Comparison of ENCODE assay signal across 18 cellular contexts in the genomic region with DNA sequence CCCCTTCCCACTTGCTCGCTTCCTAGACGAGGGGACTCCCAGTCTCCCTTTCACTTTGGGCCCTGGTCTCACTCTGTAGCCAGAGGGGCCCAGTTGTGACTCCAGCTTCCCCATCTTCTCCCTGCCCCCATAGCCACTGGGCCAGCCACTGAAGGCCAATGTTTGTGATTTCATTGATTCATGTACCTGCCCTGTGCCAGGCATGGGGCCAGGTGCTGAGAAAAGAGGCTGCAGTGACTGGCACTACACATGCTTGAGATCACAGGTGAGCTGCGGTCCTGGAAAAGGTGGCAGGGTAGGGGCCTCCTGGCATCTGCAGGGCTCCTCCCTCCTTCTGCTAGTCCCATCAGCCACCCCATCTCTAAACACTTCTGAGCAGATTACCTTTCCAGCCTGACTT.
"Had no signal": no experiment of that assay in that cellular context is flagged by ENCODE, and none has a peak within 500 bp of the region (broad histone marks: within the 10 kb centered on the region; RNA-seq: fewer than 3 reads in every experiment).

No MANE protein-coding gene starts in this region.

- H3K36me3 ChIP-seq: esophagus muscularis mucosa, gastrocnemius medialis, tibial nerve, upper lobe of right lung, vagina had no signal

- ATAC-seq: effector memory CD8-positive, alpha-beta T cell; gastrocnemius medialis; right cardiac atrium; stimulated activated naive B cell treated with anti-CD40 and anti-IgM and Interleukin-4, amounts not matched to agents 10 μg/mL and 1 μg/mL and 100 μg/mL, for 72 hours; stimulated activated naive CD8-positive, alpha-beta T cell treated with anti-CD3 and anti-CD28 coated beads, Interleukin-15, amount 100 ng/mL, for 72 hours; upper lobe of right lung had no signal

- H3K9me3 Mint-ChIP-seq: dendritic cell treated with granulocyte-macrophage colony-stimulating factor and Interleukin-4, amounts not matched to agents 40 ng/mL and 50 ng/mL, for 4 days; effector memory CD8-positive, alpha-beta T cell; stimulated activated naive B cell treated with anti-CD40 and anti-IgM and Interleukin-4, amounts not matched to agents 10 μg/mL and 1 μg/mL and 100 μg/mL, for 72 hours; stimulated activated naive CD8-positive, alpha-beta T cell treated with anti-CD3 and anti-CD28 coated beads, Interleukin-15, amount 100 ng/mL, for 72 hours had no signal

- H3K27me3 ChIP-seq: esophagus muscularis mucosa, gastrocnemius medialis, testis, tibial nerve, upper lobe of right lung, vagina had no signal

- H3K4me3 ChIP-seq: esophagus muscularis mucosa, gastrocnemius medialis, testis, tibial nerve, upper lobe of right lung, vagina had no signal

- H3K9me3 ChIP-seq: esophagus muscularis mucosa, gastrocnemius medialis, testis, tibial nerve, upper lobe of right lung, vagina had no signal

- H3K27ac Mint-ChIP-seq: dendritic cell treated with granulocyte-macrophage colony-stimulating factor and Interleukin-4, amounts not matched to agents 40 ng/mL and 50 ng/mL, for 4 days; effector memory CD8-positive, alpha-beta T cell; naive B cell; stimulated activated naive B cell treated with anti-CD40 and anti-IgM and Interleukin-4, amounts not matched to agents 10 μg/mL and 1 μg/mL and 100 μg/mL, for 72 hours had no signal

- H3K4me1 Mint-ChIP-seq: naive B cell; stimulated activated naive B cell treated with anti-CD40 and anti-IgM and Interleukin-4, amounts not matched to agents 10 μg/mL and 1 μg/mL and 100 μg/mL, for 72 hours; stimulated activated naive CD8-positive, alpha-beta T cell treated with anti-CD3 and anti-CD28 coated beads, Interleukin-15, amount 100 ng/mL, for 72 hours had no signal

- H3K4me1 ChIP-seq: gastrocnemius medialis, testis, tibial nerve, upper lobe of right lung had no signal

- H3K36me3 Mint-ChIP-seq: naive B cell; stimulated activated naive B cell treated with anti-CD40 and anti-IgM and Interleukin-4, amounts not matched to agents 10 μg/mL and 1 μg/mL and 100 μg/mL, for 72 hours had no signal

- H3K27ac ChIP-seq: epithelial cell of prostate, esophagus muscularis mucosa, gastrocnemius medialis, testis, tibial nerve, upper lobe of right lung, vagina had no signal

- H3K27me3 Mint-ChIP-seq: dendritic cell treated with granulocyte-macrophage colony-stimulating factor and Interleukin-4, amounts not matched to agents 40 ng/mL and 50 ng/mL, for 4 days had no signal

- DNase-seq: effector memory CD8-positive, alpha-beta T cell; gastrocnemius medialis; islet precursor cell; midbrain; naive B cell; right cardiac atrium; stimulated activated CD4-positive, alpha-beta T cell treated with anti-CD3 and anti-CD28 coated beads, Interleukin-15, amount 100 ng/mL, for 24 hours; stimulated activated CD4-positive, alpha-beta T cell treated with anti-CD3 and anti-CD28 coated beads, Interleukin-2, amount 100 ng/mL, for 24 hours; stimulated activated CD4-positive, alpha-beta T cell treated with anti-CD3 and anti-CD28 coated beads, Interleukin-4, amount 100 ng/mL, for 4 hours; stimulated activated naive B cell treated with anti-CD40 and anti-IgM and Interleukin-4, amounts not matched to agents 10 μg/mL and 1 μg/mL and 100 μg/mL, for 72 hours; stimulated activated naive CD8-positive, alpha-beta T cell treated with anti-CD3 and anti-CD28 coated beads, Interleukin-15, amount 100 ng/mL, for 72 hours; testis had no signal

- H3K4me3 Mint-ChIP-seq: dendritic cell treated with granulocyte-macrophage colony-stimulating factor and Interleukin-4, amounts not matched to agents 40 ng/mL and 50 ng/mL, for 4 days; effector memory CD8-positive, alpha-beta T cell; naive B cell; stimulated activated naive B cell treated with anti-CD40 and anti-IgM and Interleukin-4, amounts not matched to agents 10 μg/mL and 1 μg/mL and 100 μg/mL, for 72 hours; stimulated activated naive CD8-positive, alpha-beta T cell treated with anti-CD3 and anti-CD28 coated beads, Interleukin-15, amount 100 ng/mL, for 72 hours had no signal
